Comparison of ENCODE assay signal across 28 cellular contexts in the genomic region with DNA sequence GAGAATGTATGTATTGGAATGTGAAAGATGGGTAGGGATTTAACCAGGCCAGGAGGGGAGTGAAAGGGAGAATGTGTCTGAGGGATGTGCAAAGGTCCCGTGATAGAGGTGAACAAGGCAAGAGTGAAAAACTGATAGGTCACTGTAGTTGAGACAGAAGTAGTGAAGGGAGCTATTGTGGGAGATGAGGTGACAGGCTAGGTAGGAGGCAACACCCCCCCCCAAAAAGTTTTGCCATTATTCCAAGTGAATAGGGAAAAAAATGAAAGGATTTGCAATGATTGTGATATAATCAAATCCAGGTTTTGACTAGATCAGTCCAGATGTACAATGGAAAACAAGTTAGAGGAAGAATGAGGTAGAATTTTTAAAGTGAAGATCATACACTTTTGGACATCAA.
"Had no signal": no experiment of that assay in that cellular context is flagged by ENCODE, and none has a peak within 500 bp of the region (broad histone marks: within the 10 kb centered on the region; RNA-seq: fewer than 3 reads in every experiment).

No MANE protein-coding gene starts in this region.

- FAIRE-seq: astrocyte had no signal

- ATAC-seq: activated naive CD4-positive, alpha-beta T cell treated with anti-CD3 and anti-CD28 coated beads, Interleukin-2, amount 50 U/mL, for 72 hours; activated naive CD8-positive, alpha-beta T cell treated with anti-CD3 and anti-CD28 coated beads, Interleukin-2, amount 50 U/mL, for 24 hours; activated T-cell treated with anti-CD3 and anti-CD28 coated beads, Interleukin-2, amount 50 U/mL, for 4 hours; activated T-cell treated with anti-CD3 and anti-CD28 coated beads, Interleukin-2, amount 50 U/mL, for 72 hours; activated T-helper 17 cell treated with anti-CD3 and anti-CD28 coated beads, Interleukin-2, amount 50 U/mL, for 72 hours; body of pancreas had no signal

- DNase-seq: activated effector memory CD4-positive, alpha-beta T cell treated with anti-CD3 and anti-CD28 coated beads, Interleukin-2, amount 50 U/mL, for 16 hours; activated effector memory CD4-positive, alpha-beta T cell treated with Interleukin-2 at 50 U/mL for 16 hours; activated gamma-delta T cell; activated gamma-delta T cell treated with Interleukin-2 at 50 U/mL for 16 hours; activated naive CD4-positive, alpha-beta T cell; activated naive CD4-positive, alpha-beta T cell treated with anti-CD3 and anti-CD28 coated beads for 36 hours; activated naive CD4-positive, alpha-beta T cell treated with anti-CD3 and anti-CD28 coated beads, Interleukin-2, amount 10 ng/mL, durations not matched to agents 7 days and 5 days; activated naive CD4-positive, alpha-beta T cell treated with anti-CD3 and anti-CD28 coated beads, Interleukin-2, amount 50 U/mL, for 16 hours; activated naive CD4-positive, alpha-beta T cell treated with Interleukin-2 at 50 U/mL for 16 hours; activated naive CD8-positive, alpha-beta T cell treated with anti-CD3 and anti-CD28 coated beads for 36 hours; activated naive CD8-positive, alpha-beta T cell treated with anti-CD3 and anti-CD28 coated beads, Interleukin-2, amount 10 ng/mL, durations not matched to agents 7 days and 5 days; activated naive CD8-positive, alpha-beta T cell treated with anti-CD3 and anti-CD28 coated beads, Interleukin-2, amount 50 U/mL, for 24 hours; activated T-cell treated with anti-CD3 and anti-CD28 coated beads, Interleukin-2, amount 50 U/mL, for 24 hours; activated T-cell treated with anti-CD3 and anti-CD28 coated beads, Interleukin-2, amount 50 U/mL, for 4 hours; activated T-cell treated with anti-CD3 and anti-CD28 coated beads, Interleukin-2, amount 50 U/mL, for 48 hours; activated T-cell treated with anti-CD3 and anti-CD28 coated beads, Interleukin-2, amount 50 U/mL, for 72 hours; adrenal gland; amniotic stem cell; amygdala; anterior cingulate cortex; aorta; body of pancreas; brain microvascular endothelial cell; central memory CD4-positive, alpha-beta T cell; cerebellar nuclear complex had no signal
